17 cellular contexts compared by ENCODE assay signal in genomic region chr3:158384019-158384418, GRCh38.
DNase-seq lines count a peak whose midpoint lies in the region; ATAC-seq and TF ChIP-seq lines count a peak whose summit lies in the region.
"Had no signal": no experiment of that assay in that cellular context is flagged by ENCODE, and none has a peak within 500 bp of the region (broad histone marks: within the 10 kb centered on the region; RNA-seq: fewer than 3 reads in every experiment).

No MANE protein-coding gene starts in this region.

- DNase-seq in activated naive CD8-positive, alpha-beta T cell treated with anti-CD3 and anti-CD28 coated beads, Interleukin-2, amount 50 U/mL, for 24 hours = no peak
- DNase-seq in activated naive CD8-positive, alpha-beta T cell treated with anti-CD3 and anti-CD28 coated beads for 36 hours = no peak
- DNase-seq in posterior vena cava (ENCODE audit: low spot score) (no peak), osteoblast (ENCODE audit: insufficient read length, low spot score, missing footprints) (no peak), PC-9 (no peak), erythroblast (lab: John Stamatoyannopoulos, UW) (no peak)
- DNase-seq: activated naive CD4-positive, alpha-beta T cell treated with anti-CD3 and anti-CD28 coated beads, Interleukin-2, amount 10 ng/mL, durations not matched to agents 7 days and 5 days; CD8-positive, alpha-beta T cell; NCI-H748 treated with DMSO at 0.1 percent for 48 hours; Peyer's patch; T-cell had no signal

- H3K36me3 Mint-ChIP-seq in activated naive CD8-positive, alpha-beta T cell treated with anti-CD3 and anti-CD28 coated beads, Interleukin-2, amount 50 U/mL, for 24 hours (ENCODE audit: low read depth) = no peaks in the 10 kb centered on the region
- H3K36me3 Mint-ChIP-seq in activated naive CD8-positive, alpha-beta T cell treated with anti-CD3 and anti-CD28 coated beads for 36 hours = peaks cover 3% of the 10 kb centered on the region
- H3K36me3 Mint-ChIP-seq: activated naive CD4-positive, alpha-beta T cell treated with anti-CD3 and anti-CD28 coated beads, Interleukin-2, amount 10 ng/mL, durations not matched to agents 7 days and 5 days had no signal

- no peaks in the 10 kb centered on the region for H3K9me3 ChIP-seq in osteoblast (ENCODE audit: low read depth, low read length)
- H3K9me3 ChIP-seq in PC-9 (ENCODE audit: insufficient read depth, low read depth) = no peaks in the 10 kb centered on the region
- H3K9me3 ChIP-seq: A549, Peyer's patch had no signal

- no peaks in the 10 kb centered on the region for H3K27me3 ChIP-seq in osteoblast (ENCODE audit: insufficient read depth, low read length)
- H3K27me3 ChIP-seq in PC-9 (ENCODE audit: insufficient read depth, low read depth) = no peaks in the 10 kb centered on the region
- H3K27me3 ChIP-seq: Peyer's patch had no signal

- H3K27ac ChIP-seq in osteoblast (ENCODE audit: low read depth, low read length) = no peak overlapping the region
- no peak overlapping the region for H3K27ac ChIP-seq in PC-9
- H3K27ac ChIP-seq: A549, Peyer's patch had no signal

- H3K4me1 Mint-ChIP-seq in activated naive CD8-positive, alpha-beta T cell treated with anti-CD3 and anti-CD28 coated beads, Interleukin-2, amount 50 U/mL, for 24 hours = no peaks in the 10 kb centered on the region
- H3K4me1 Mint-ChIP-seq in activated naive CD8-positive, alpha-beta T cell treated with anti-CD3 and anti-CD28 coated beads for 36 hours = no peaks in the 10 kb centered on the region
- H3K4me1 Mint-ChIP-seq: activated naive CD4-positive, alpha-beta T cell treated with anti-CD3 and anti-CD28 coated beads, Interleukin-2, amount 10 ng/mL, durations not matched to agents 7 days and 5 days had no signal

- BruUV-seq in PC-9 (replicated peaks; lab: Mats Ljungman, UMichigan) = no TSS peak

- POLR2A ChIA-PET in PC-9 (lab: Charles Lee; ENCODE audit: unreplicated experiment) = no interaction called here

- no peak overlapping the region for H3K27ac Mint-ChIP-seq in activated naive CD8-positive, alpha-beta T cell treated with anti-CD3 and anti-CD28 coated beads, Interleukin-2, amount 50 U/mL, for 24 hours
- no peak overlapping the region for H3K27ac Mint-ChIP-seq in activated naive CD8-positive, alpha-beta T cell treated with anti-CD3 and anti-CD28 coated beads for 36 hours
- H3K27ac Mint-ChIP-seq: activated naive CD4-positive, alpha-beta T cell treated with anti-CD3 and anti-CD28 coated beads, Interleukin-2, amount 10 ng/mL, durations not matched to agents 7 days and 5 days; CD8-positive, alpha-beta T cell; stimulated activated naive CD8-positive, alpha-beta T cell treated with anti-CD3 and anti-CD28 coated beads, Interleukin-15, Interleukin-2, amounts not matched to agents 100 ng/mL and 50 ng/mL, for 24 hours; T-cell had no signal

- H3K27me3 Mint-ChIP-seq in activated naive CD8-positive, alpha-beta T cell treated with anti-CD3 and anti-CD28 coated beads, Interleukin-2, amount 50 U/mL, for 24 hours = no peaks in the 10 kb centered on the region
- no peaks in the 10 kb centered on the region for H3K27me3 Mint-ChIP-seq in activated naive CD8-positive, alpha-beta T cell treated with anti-CD3 and anti-CD28 coated beads for 36 hours
- H3K27me3 Mint-ChIP-seq: activated naive CD4-positive, alpha-beta T cell treated with anti-CD3 and anti-CD28 coated beads, Interleukin-2, amount 10 ng/mL, durations not matched to agents 7 days and 5 days; stimulated activated naive CD8-positive, alpha-beta T cell treated with anti-CD3 and anti-CD28 coated beads, Interleukin-15, Interleukin-2, amounts not matched to agents 100 ng/mL and 50 ng/mL, for 24 hours; T-cell had no signal

- H3K79me2 ChIP-seq in osteoblast (ENCODE audit: insufficient read depth, low read length) (no peaks in the 10 kb centered on the region), PC-9 (ENCODE audit: low read depth) (no peaks in the 10 kb centered on the region)

- TF ChIP-seq CTCF in osteoblast (IDR thresholded peaks at IDR 0.05; ENCODE audit: extremely low read depth, low read depth, low read length) (no peak), PC-9 (conservative IDR thresholded peaks at IDR 0.05) (no peak)

- H3K4me3 Mint-ChIP-seq in activated naive CD8-positive, alpha-beta T cell treated with anti-CD3 and anti-CD28 coated beads, Interleukin-2, amount 50 U/mL, for 24 hours = no peak overlapping the region
- no peak overlapping the region for H3K4me3 Mint-ChIP-seq in activated naive CD8-positive, alpha-beta T cell treated with anti-CD3 and anti-CD28 coated beads for 36 hours
- H3K4me3 Mint-ChIP-seq: activated naive CD4-positive, alpha-beta T cell treated with anti-CD3 and anti-CD28 coated beads, Interleukin-2, amount 10 ng/mL, durations not matched to agents 7 days and 5 days; CD8-positive, alpha-beta T cell; neural crest cell; stimulated activated naive CD8-positive, alpha-beta T cell treated with anti-CD3 and anti-CD28 coated beads, Interleukin-15, Interleukin-2, amounts not matched to agents 100 ng/mL and 50 ng/mL, for 24 hours; T-cell had no signal

- peak; percentile 20 for ATAC-seq in activated naive CD8-positive, alpha-beta T cell treated with anti-CD3 and anti-CD28 coated beads, Interleukin-2, amount 50 U/mL, for 24 hours
- ATAC-seq in GM21723 (IDR thresholded peaks at IDR 0.05; ENCODE audit: unreplicated experiment) (peak; percentile 78), HG03159 (IDR thresholded peaks at IDR 0.05; ENCODE audit: unreplicated experiment) (peak; percentile 75)
- ATAC-seq: A549; CD8-positive, alpha-beta T cell; HCT116; T-cell had no signal

- H3K4me1 ChIP-seq in osteoblast (ENCODE audit: insufficient read depth, low read length) (no peaks in the 10 kb centered on the region), PC-9 (replicated peaks; ENCODE audit: insufficient read depth) (no peaks in the 10 kb centered on the region)
- H3K4me1 ChIP-seq: A549, Peyer's patch had no signal

- no peaks in the 10 kb centered on the region for H3K36me3 ChIP-seq in osteoblast (ENCODE audit: insufficient read depth, low read length)
- H3K36me3 ChIP-seq in PC-9 (ENCODE audit: low read depth) = no peaks in the 10 kb centered on the region
- H3K36me3 ChIP-seq: Peyer's patch had no signal

- no peaks in the 10 kb centered on the region for H3K9me2 ChIP-seq in PC-9 (ENCODE audit: insufficient read depth)

- H3K4me2 ChIP-seq in osteoblast (ENCODE audit: insufficient read depth, low read length) (no peak overlapping the region), PC-9 (no peak overlapping the region)
- H3K4me2 ChIP-seq: A549 had no signal

- TF ChIP-seq POLR2A in erythroblast (IDR thresholded peaks at IDR 0.05; ENCODE audit: low read length) = no peak

- no peaks in the 10 kb centered on the region for H3F3A ChIP-seq in PC-9 (ENCODE audit: insufficient read depth, low read depth)

- H3K4me3 ChIP-seq in osteoblast (ENCODE audit: insufficient read depth, low read length) (no peak overlapping the region), PC-9 (no peak overlapping the region)
- H3K4me3 ChIP-seq: A549, Peyer's patch had no signal

- H3K9me3 Mint-ChIP-seq in activated naive CD8-positive, alpha-beta T cell treated with anti-CD3 and anti-CD28 coated beads, Interleukin-2, amount 50 U/mL, for 24 hours = no peaks in the 10 kb centered on the region
- H3K9me3 Mint-ChIP-seq in activated naive CD8-positive, alpha-beta T cell treated with anti-CD3 and anti-CD28 coated beads for 36 hours = peaks cover 2% of the 10 kb centered on the region
- H3K9me3 Mint-ChIP-seq: activated naive CD4-positive, alpha-beta T cell treated with anti-CD3 and anti-CD28 coated beads, Interleukin-2, amount 10 ng/mL, durations not matched to agents 7 days and 5 days; CD8-positive, alpha-beta T cell; neural crest cell had no signal

- CTCF ChIA-PET in PC-9 (lab: Charles Lee) = no interaction called here

- intact Hi-C loops in posterior vena cava (cut with DNase I) = no loop called here
- intact Hi-C loops in PC-9 (cut with micrococcal nuclease; ENCODE audit: unreplicated experiment) = no loop called here

- H2AFZ ChIP-seq in osteoblast (ENCODE audit: low read length) = no peak overlapping the region
- H2AFZ ChIP-seq in PC-9 = no peak overlapping the region

- H4K20me1 ChIP-seq in osteoblast (ENCODE audit: insufficient read depth, low read length) (no peaks in the 10 kb centered on the region), PC-9 (ENCODE audit: insufficient read depth) (no peaks in the 10 kb centered on the region)

Comparison
In these comparisons a context has a peak if more than half of its experiments do, and no peak if none do; other contexts are left out.
1. ATAC-seq: peak in every context shown above with its lines; median percentile 78 in GM21723; 75 in HG03159; 20 in activated naive CD8-positive, alpha-beta T cell treated with anti-CD3 and anti-CD28 coated beads, Interleukin-2, amount 50 U/mL, for 24 hours.